Comparison of ENCODE assay signal across 25 cellular contexts in the genomic region with DNA sequence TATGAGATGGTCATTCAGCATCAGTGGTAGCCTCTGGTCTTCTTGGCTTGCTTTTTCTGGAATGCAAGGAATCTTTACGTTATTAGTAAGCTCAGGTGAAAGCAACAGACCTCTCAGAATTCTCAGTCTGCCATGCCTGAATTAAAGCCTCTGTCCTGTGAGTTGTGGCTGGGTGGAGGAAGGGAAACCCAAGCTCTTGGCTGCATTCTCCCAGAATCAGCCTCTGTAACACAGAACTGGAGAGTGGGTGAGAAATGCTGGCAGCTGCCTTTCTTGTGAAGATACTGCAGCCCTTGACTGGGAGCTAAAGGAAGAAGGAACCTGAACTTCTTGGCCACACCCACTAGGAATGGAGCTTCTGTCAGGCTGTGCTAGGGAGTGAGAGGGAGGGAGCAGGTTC.
"Had no signal": no experiment of that assay in that cellular context is flagged by ENCODE, and none has a peak within 500 bp of the region (broad histone marks: within the 10 kb centered on the region; RNA-seq: fewer than 3 reads in every experiment).

No MANE protein-coding gene starts in this region.

- ATAC-seq: esophagus mucosa; heart left ventricle; left cardiac atrium; left ventricle myocardium superior; naive thymus-derived CD4-positive, alpha-beta T cell had no signal

- H3K9me3 ChIP-seq: neutrophil, right atrium auricular region, sigmoid colon, stomach, thoracic aorta, transverse colon had no signal

- FAIRE-seq: frontal cortex, kidney, urothelium cell line had no signal

- H3K4me1 ChIP-seq: heart left ventricle, right atrium auricular region, sigmoid colon, stomach, transverse colon had no signal

- H3K4me3 ChIP-seq: coronary artery, heart left ventricle, lung, right atrium auricular region, sigmoid colon, skin epidermis, stomach, thoracic aorta, transverse colon had no signal

- H3K27me3 ChIP-seq: heart left ventricle, neutrophil, right atrium auricular region, sigmoid colon, stomach, transverse colon had no signal

- DNase-seq: effector CD4-positive, alpha-beta T cell; heart left ventricle; hippocampal formation; immature natural killer cell; kidney; left cardiac atrium; left ventricle myocardium superior; mesenchymal stem cell; naive thymus-derived CD4-positive, alpha-beta T cell; nephron progenitor cell; sigmoid colon; stimulated activated CD4-positive, alpha-beta T cell treated with anti-CD3 and anti-CD28 coated beads, Interleukin-12 subunit alpha, Interleukin-12 subunit beta, amount 100 ng/mL, for 4 hours; stimulated activated naive CD4-positive, alpha-beta T cell; stomach; substantia nigra; transverse colon had no signal

- H3K36me3 ChIP-seq: heart left ventricle, neutrophil, right atrium auricular region, sigmoid colon, stomach, thoracic aorta, transverse colon had no signal

- H3K27ac ChIP-seq: coronary artery, heart left ventricle, neutrophil, right atrium auricular region, sigmoid colon, skin epidermis, stomach, thoracic aorta, transverse colon had no signal
